In genomic region chr5:130335116-130335515, GRCh38 we compare ENCODE assay signal across 24 cellular contexts.
DNase-seq lines count a peak whose midpoint lies in the region; ATAC-seq and TF ChIP-seq lines count a peak whose summit lies in the region.
"Had no signal": no experiment of that assay in that cellular context is flagged by ENCODE, and none has a peak within 500 bp of the region (broad histone marks: within the 10 kb centered on the region; RNA-seq: fewer than 3 reads in every experiment).

No MANE protein-coding gene starts in this region.

- BruUV-seq in MCF 10A (replicated peaks; lab: Mats Ljungman, UMichigan) (no TSS peak), mammary epithelial cell (replicated peaks; lab: Mats Ljungman, UMichigan) (no TSS peak)

- no peak for TF ChIP-seq POLR2A in breast epithelium (IDR thresholded peaks at IDR 0.05)

- CTCF ChIA-PET in MCF 10A (lab: Yijun Ruan, JAX): interaction anchor here (0.6 to 1.4 kb wide), 3 partner anchors 12 to 701 kb away, joined by 3 read pairs; no protein-coding TSS in a partner anchor
- CTCF ChIA-PET in mammary epithelial cell (lab: Charles Lee; ENCODE audit: low non-redundant PET): no interaction called here

- ATAC-seq in activated T-cell treated with anti-CD3 and anti-CD28 coated beads, Interleukin-2, amount 50 U/mL, for 4 hours: no peak
- ATAC-seq: HCT116, T-helper 17 cell had no signal

- no peak overlapping the region for H3K27ac Mint-ChIP-seq in MCF 10A (ENCODE audit: low read depth, unreplicated experiment)
- H3K27ac Mint-ChIP-seq: immature natural killer cell, T-helper 17 cell had no signal

- intact Hi-C loops in MCF 10A (cut with micrococcal nuclease) (no loop called here), breast epithelium (cut with DNase I; ENCODE audit: low total_unique reads) (no loop called here), mammary epithelial cell (cut with micrococcal nuclease) (loop anchor here (10.0 kb wide), 1 partner anchor 210 kb away; no protein-coding TSS in a partner anchor), tibial artery (cut with DNase I; ENCODE audit: low total_unique reads) (no loop called here)

- no peaks in the 10 kb centered on the region for H3K79me2 ChIP-seq in mammary epithelial cell (ENCODE audit: insufficient read depth, low read length)

- H2AFZ ChIP-seq in mammary epithelial cell (ENCODE audit: low read depth, low read length): peak overlapping the region; percentile 20

- in situ Hi-C loops in mammary epithelial cell (cut with MboI; ENCODE audit: low sequenced_read_pairs in 2 of 2): no loop called here

- no peaks in the 10 kb centered on the region for H3K9me3 ChIP-seq in breast epithelium
- H3K9me3 ChIP-seq in mammary epithelial cell (replicated peaks; ENCODE audit: insufficient read depth, low read length): peaks cover 4% of the 10 kb centered on the region
- H3K9me3 ChIP-seq in tibial artery: no peaks in the 10 kb centered on the region

- dilution Hi-C loops in mammary epithelial cell (cut with HindIII; ENCODE audit: low sequenced_read_pairs): no loop called here

- H3K27me3 ChIP-seq in breast epithelium (no peaks in the 10 kb centered on the region), mammary epithelial cell (ENCODE audit: insufficient read depth, low read length) (no peaks in the 10 kb centered on the region), tibial artery (no peaks in the 10 kb centered on the region)
- H3K27me3 ChIP-seq: upper lobe of left lung had no signal

- 33% methylated on average over 1 of the region's 1 CpG for WGBS in mammary epithelial cell (ENCODE audit: low coverage, missing lambda C conversion rate)

- H3K4me1 Mint-ChIP-seq in MCF 10A (ENCODE audit: insufficient read depth, unreplicated experiment): peaks cover 18% of the 10 kb centered on the region
- no peaks in the 10 kb centered on the region for H3K4me1 Mint-ChIP-seq in activated T-cell treated with anti-CD3 and anti-CD28 coated beads, Interleukin-2, amount 50 U/mL, for 4 hours (ENCODE audit: low read depth)
- H3K4me1 Mint-ChIP-seq: immature natural killer cell, T-helper 17 cell had no signal

- H3K9me3 Mint-ChIP-seq in MCF 10A (ENCODE audit: unreplicated experiment): no peaks in the 10 kb centered on the region
- H3K9me3 Mint-ChIP-seq in activated T-cell treated with anti-CD3 and anti-CD28 coated beads, Interleukin-2, amount 50 U/mL, for 4 hours: no peaks in the 10 kb centered on the region

- H3K36me3 ChIP-seq in breast epithelium: no peaks in the 10 kb centered on the region
- no peaks in the 10 kb centered on the region for H3K36me3 ChIP-seq in mammary epithelial cell (ENCODE audit: insufficient read depth, low read length)
- no peaks in the 10 kb centered on the region for H3K36me3 ChIP-seq in tibial artery
- H3K36me3 ChIP-seq: upper lobe of left lung, WERI-Rb-1 had no signal

- H3K4me3 ChIP-seq in breast epithelium: no peak overlapping the region
- no peak overlapping the region for H3K4me3 ChIP-seq in mammary epithelial cell (replicated peaks in 1 of 3; ENCODE audit: insufficient read depth in 1 of 3, low read depth in 2 of 3, low read length in 3 of 3)
- no peak overlapping the region for H3K4me3 ChIP-seq in tibial artery
- H3K4me3 ChIP-seq: upper lobe of left lung had no signal

- no peaks in the 10 kb centered on the region for H3K4me1 ChIP-seq in breast epithelium
- peaks cover 25% of the 10 kb centered on the region for H3K4me1 ChIP-seq in mammary epithelial cell (ENCODE audit: insufficient read depth, low read length)
- H3K4me1 ChIP-seq in tibial artery: peaks cover 0 to 14% (median 3%) of the 10 kb centered on the region in 4 donors
- H3K4me1 ChIP-seq: upper lobe of left lung had no signal

- H3K27ac ChIP-seq in breast epithelium: no peak overlapping the region
- no peak overlapping the region for H3K27ac ChIP-seq in mammary epithelial cell (ENCODE audit: insufficient read depth, low read depth, low read length)
- H3K27ac ChIP-seq in tibial artery: no peak overlapping the region
- H3K27ac ChIP-seq: 22Rv1, upper lobe of left lung, WERI-Rb-1 had no signal

- H4K20me1 ChIP-seq in mammary epithelial cell (ENCODE audit: insufficient read depth, low read length): no peaks in the 10 kb centered on the region

- no peaks in the 10 kb centered on the region for H3K36me3 Mint-ChIP-seq in MCF 10A (ENCODE audit: insufficient read depth, unreplicated experiment)
- no peaks in the 10 kb centered on the region for H3K36me3 Mint-ChIP-seq in activated T-cell treated with anti-CD3 and anti-CD28 coated beads, Interleukin-2, amount 50 U/mL, for 4 hours (ENCODE audit: insufficient read depth)
- H3K36me3 Mint-ChIP-seq: immature natural killer cell had no signal

- DNase-seq in MCF 10A (ENCODE audit: unreplicated experiment) (peak; percentile 19), breast epithelium (ENCODE audit: low spot score in 2 of 2) (no peak), mammary epithelial cell (peak; percentile 52), foreskin melanocyte (peak; percentile 44), SHP77 treated with DMSO at 0.1 percent for 48 hours (lab: John Stamatoyannopoulos, UW) (no peak), tibial artery (no peak)
- DNase-seq in activated naive CD4-positive, alpha-beta T cell treated with Interleukin-2 at 50 U/mL for 16 hours: no peak
- DNase-seq in activated T-cell treated with anti-CD3 and anti-CD28 coated beads, Interleukin-2, amount 50 U/mL, for 4 hours: no peak
- DNase-seq: activated CD4-positive, alpha-beta T cell treated with anti-CD3 and anti-CD28 coated beads, Interleukin-2, amount 50 U/mL, for 1 hour; activated CD8-positive, alpha-beta memory T cell treated with anti-CD3 and anti-CD28 coated beads, Interleukin-2, amount 50 U/mL, for 48 hours; activated effector memory CD4-positive, alpha-beta T cell treated with Interleukin-2 at 50 U/mL for 16 hours; AML-193; DMS79 treated with DMSO at 0.1 percent for 48 hours; effector CD4-positive, alpha-beta T cell; immature natural killer cell; NCI-H1417; NCI-H526 treated with DMSO at 0.1 percent for 48 hours; Right ventricle myocardium superior; stimulated activated CD4-positive, alpha-beta T cell treated with anti-CD3 and anti-CD28 coated beads, Interleukin-4, amount 100 ng/mL, for 4 hours; T-helper 17 cell; upper lobe of left lung; WERI-Rb-1 had no signal

- TF ChIP-seq CTCF in MCF 10A (IDR thresholded peaks at IDR 0.05; ENCODE audit: unreplicated experiment) (no peak), breast epithelium (IDR thresholded peaks at IDR 0.05) (no peak), mammary epithelial cell (conservative IDR thresholded peaks at IDR 0.05 in 1 of 2, IDR thresholded peaks at IDR 0.05 in 1 of 2; ENCODE audit: extremely low read depth in 1 of 2, insufficient read depth in 1 of 2, low read depth in 1 of 2, low read length in 2 of 2) (no peak), tibial artery (IDR thresholded peaks at IDR 0.05) (no peak)

- H3K9ac ChIP-seq in mammary epithelial cell (ENCODE audit: insufficient read depth, low read length): no peak overlapping the region

- H3K4me2 ChIP-seq in mammary epithelial cell (ENCODE audit: insufficient read depth, low read depth, low read length): no peak overlapping the region

- POLR2A ChIA-PET in MCF 10A (lab: Yijun Ruan, JAX): interaction anchor here (1.0 kb wide), 1 partner anchor 22 kb away, joined by 3 read pairs; no protein-coding TSS in a partner anchor

- H3K27me3 Mint-ChIP-seq in MCF 10A (ENCODE audit: insufficient read depth, unreplicated experiment): no peaks in the 10 kb centered on the region
- no peaks in the 10 kb centered on the region for H3K27me3 Mint-ChIP-seq in activated T-cell treated with anti-CD3 and anti-CD28 coated beads, Interleukin-2, amount 50 U/mL, for 4 hours (ENCODE audit: low read depth)
- H3K27me3 Mint-ChIP-seq: T-helper 17 cell had no signal

- no peak overlapping the region for H3K4me3 Mint-ChIP-seq in MCF 10A (ENCODE audit: unreplicated experiment)
- H3K4me3 Mint-ChIP-seq in activated T-cell treated with anti-CD3 and anti-CD28 coated beads, Interleukin-2, amount 50 U/mL, for 4 hours: no peak overlapping the region
- H3K4me3 Mint-ChIP-seq: immature natural killer cell, T-helper 17 cell had no signal

Comparison
In these comparisons a context has a peak if more than half of its experiments do, and no peak if none do; other contexts are left out.
1. DNase-seq: peak in MCF 10A (single experiment), mammary epithelial cell (single experiment) and foreskin melanocyte (single experiment); none in breast epithelium (0 of 2), activated naive CD4-positive, alpha-beta T cell treated with Interleukin-2 at 50 U/mL for 16 hours (single experiment), activated T-cell treated with anti-CD3 and anti-CD28 coated beads, Interleukin-2, amount 50 U/mL, for 4 hours (single experiment), SHP77 treated with DMSO at 0.1 percent for 48 hours (single experiment) and tibial artery (0 of 2).